ENCODE assay signal across 34 cellular contexts in the genomic region with DNA sequence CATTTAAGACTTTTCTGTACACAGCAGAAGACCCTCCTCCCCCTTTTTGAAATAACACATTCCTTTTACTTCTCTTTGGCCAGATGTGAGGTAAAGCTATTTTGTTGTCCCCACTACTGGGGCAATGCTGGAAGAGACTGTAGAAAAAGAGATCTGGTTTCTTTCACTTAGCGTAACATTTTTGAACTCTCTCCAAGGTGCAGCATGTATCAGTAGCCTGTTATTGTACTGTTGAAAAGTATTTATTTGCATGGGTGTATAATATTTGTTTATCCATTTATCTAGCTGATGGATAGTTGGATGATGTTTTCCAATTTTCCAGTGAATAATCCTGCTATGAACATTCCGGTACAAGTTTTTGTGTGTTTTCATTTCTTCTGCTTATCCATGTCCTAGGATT.
"Had no signal": no experiment of that assay in that cellular context is flagged by ENCODE, and none has a peak within 500 bp of the region (broad histone marks: within the 10 kb centered on the region; RNA-seq: fewer than 3 reads in every experiment).

No MANE protein-coding gene starts in this region.

- H3K36me3 ChIP-seq: brain microvascular endothelial cell had no signal

- ATAC-seq: activated CD8-positive, alpha-beta memory T cell treated with anti-CD3 and anti-CD28 coated beads, Interleukin-2, amount 10 ng/mL, durations not matched to agents 7 days and 5 days; activated naive CD8-positive, alpha-beta T cell treated with anti-CD3 and anti-CD28 coated beads, Interleukin-2, amount 50 U/mL, for 24 hours; PC-3; Right ventricle myocardium inferior; SK-N-SH treated with all-trans-retinoic acid at 6 μM for 48 hours; T-cell had no signal

- H3K4me3 ChIP-seq: K562 had no signal

- H3K27ac ChIP-seq: brain microvascular endothelial cell, RWPE1, VCaP had no signal

- DNase-seq: activated B cell treated with CpG ODN at 0.5 μM for 24 hours; activated CD4-positive, alpha-beta memory T cell treated with anti-CD3 and anti-CD28 coated beads, Interleukin-2, amount 10 ng/mL, durations not matched to agents 7 days and 5 days; activated CD4-positive, alpha-beta T cell treated with anti-CD3 and anti-CD28 coated beads for 48 hours; activated CD4-positive, CD25-positive, alpha-beta regulatory T cell treated with anti-CD3 and anti-CD28 coated beads, Interleukin-2, amount 50 U/mL, for 72 hours; activated CD8-positive, alpha-beta memory T cell treated with anti-CD3 and anti-CD28 coated beads for 24 hours; activated CD8-positive, alpha-beta memory T cell treated with anti-CD3 and anti-CD28 coated beads, Interleukin-2, amount 10 ng/mL, durations not matched to agents 7 days and 5 days; activated CD8-positive, alpha-beta memory T cell treated with anti-CD3 and anti-CD28 coated beads, Interleukin-2, amount 50 U/mL, for 48 hours; activated effector memory CD4-positive, alpha-beta T cell treated with Interleukin-2 at 50 U/mL for 16 hours; activated naive CD4-positive, alpha-beta T cell treated with anti-CD3 and anti-CD28 coated beads, Interleukin-2, amount 10 ng/mL, durations not matched to agents 7 days and 5 days; activated naive CD8-positive, alpha-beta T cell treated with anti-CD3 and anti-CD28 coated beads, Interleukin-2, amount 50 U/mL, for 24 hours; activated T-cell treated with anti-CD3 and anti-CD28 coated beads, Interleukin-2, amount 50 U/mL, for 48 hours; amniotic stem cell; aorta; brain microvascular endothelial cell; NCI-H1092 treated with DMSO at 0.1 percent for 48 hours; NCI-H1417 treated with DMSO at 0.1 percent for 48 hours; NCI-H187 treated with DMSO at 0.1 percent for 48 hours; NCI-H2081; NCI-H2171 treated with DMSO at 0.1 percent for 48 hours; NCI-H345; NCI-H510A; NCI-H526; NCI-H748 treated with DMSO at 0.1 percent for 48 hours; NK-92 treated with Interleukin-12 subunit alpha and Interleukin-12 subunit beta, amount 100 ng/mL, for 24 hours; PC-3; SIG-M5; T-cell; T-helper 2 cell; T-helper 9 cell had no signal

- H3K27me3 ChIP-seq: brain microvascular endothelial cell had no signal
